ENCODE assay signal across 16 cellular contexts in the genomic region with DNA sequence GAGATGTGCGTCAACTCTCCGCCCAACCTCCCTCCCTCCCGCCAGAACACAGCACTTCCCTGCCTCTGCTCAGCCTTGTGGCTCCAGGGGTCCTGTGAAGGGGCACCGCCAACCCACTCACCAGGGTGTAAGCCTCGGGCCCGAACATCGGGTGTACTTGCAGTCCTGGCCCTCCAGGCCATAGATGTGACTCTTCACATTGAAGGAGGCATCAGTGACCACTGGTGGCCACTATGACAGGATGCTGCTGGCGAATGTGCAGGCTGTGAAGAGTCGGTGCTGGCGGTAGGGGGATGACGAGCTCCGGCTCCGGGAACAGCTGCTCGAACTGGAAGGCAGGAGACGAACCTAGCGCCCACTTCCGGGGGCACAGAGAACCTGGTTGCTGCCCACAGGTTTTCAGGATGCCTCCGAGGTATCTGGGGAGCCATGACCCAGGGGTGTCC.
"Had no signal": no experiment of that assay in that cellular context is flagged by ENCODE, and none has a peak within 500 bp of the region (broad histone marks: within the 10 kb centered on the region; RNA-seq: fewer than 3 reads in every experiment).

No MANE protein-coding gene starts in this region.

- FAIRE-seq: bronchial epithelial cell, islet of Langerhans had no signal

- H3K4me3 ChIP-seq: ascending aorta, gastrocnemius medialis, heart right ventricle had no signal

- DNase-seq: activated CD4-positive, CD25-positive, alpha-beta regulatory T cell treated with anti-CD3 and anti-CD28 coated beads, Interleukin-2, amount 50 U/mL, for 72 hours; activated CD8-positive, alpha-beta memory T cell treated with anti-CD3 and anti-CD28 coated beads, Interleukin-2, amount 10 ng/mL, durations not matched to agents 7 days and 5 days; activated naive CD4-positive, alpha-beta T cell treated with anti-CD3 and anti-CD28 coated beads, Interleukin-2, amount 10 ng/mL, durations not matched to agents 7 days and 5 days; activated T-cell treated with anti-CD3 and anti-CD28 coated beads, Interleukin-2, amount 50 U/mL, for 1 hour; endodermal cell; gastrocnemius medialis; heart right ventricle; midbrain; naive B cell; stimulated activated CD4-positive, alpha-beta T cell treated with anti-CD3 and anti-CD28 coated beads, Interleukin-12 subunit alpha, Interleukin-12 subunit beta, amount 100 ng/mL, for 4 hours; stimulated activated CD4-positive, alpha-beta T cell treated with anti-CD3 and anti-CD28 coated beads, Interleukin-2, amount 100 ng/mL, for 24 hours had no signal

- H3K27me3 ChIP-seq: ascending aorta, gastrocnemius medialis had no signal

- H3K36me3 ChIP-seq: ascending aorta, gastrocnemius medialis, heart right ventricle had no signal

- H3K27ac ChIP-seq: ascending aorta, gastrocnemius medialis, heart right ventricle, parathyroid adenoma had no signal

- ATAC-seq: activated CD8-positive, alpha-beta memory T cell treated with anti-CD3 and anti-CD28 coated beads, Interleukin-2, amount 10 ng/mL, durations not matched to agents 7 days and 5 days; gastrocnemius medialis; heart right ventricle; stimulated activated effector memory CD8-positive, alpha-beta T cell treated with anti-CD3 and anti-CD28 coated beads, Interleukin-12 subunit alpha, Interleukin-12 subunit beta, amount 100 ng/mL, for 72 hours had no signal

- H3K9me3 ChIP-seq: ascending aorta, gastrocnemius medialis, heart right ventricle had no signal
